ENCODE assay signal across 12 cellular contexts in the genomic region with DNA sequence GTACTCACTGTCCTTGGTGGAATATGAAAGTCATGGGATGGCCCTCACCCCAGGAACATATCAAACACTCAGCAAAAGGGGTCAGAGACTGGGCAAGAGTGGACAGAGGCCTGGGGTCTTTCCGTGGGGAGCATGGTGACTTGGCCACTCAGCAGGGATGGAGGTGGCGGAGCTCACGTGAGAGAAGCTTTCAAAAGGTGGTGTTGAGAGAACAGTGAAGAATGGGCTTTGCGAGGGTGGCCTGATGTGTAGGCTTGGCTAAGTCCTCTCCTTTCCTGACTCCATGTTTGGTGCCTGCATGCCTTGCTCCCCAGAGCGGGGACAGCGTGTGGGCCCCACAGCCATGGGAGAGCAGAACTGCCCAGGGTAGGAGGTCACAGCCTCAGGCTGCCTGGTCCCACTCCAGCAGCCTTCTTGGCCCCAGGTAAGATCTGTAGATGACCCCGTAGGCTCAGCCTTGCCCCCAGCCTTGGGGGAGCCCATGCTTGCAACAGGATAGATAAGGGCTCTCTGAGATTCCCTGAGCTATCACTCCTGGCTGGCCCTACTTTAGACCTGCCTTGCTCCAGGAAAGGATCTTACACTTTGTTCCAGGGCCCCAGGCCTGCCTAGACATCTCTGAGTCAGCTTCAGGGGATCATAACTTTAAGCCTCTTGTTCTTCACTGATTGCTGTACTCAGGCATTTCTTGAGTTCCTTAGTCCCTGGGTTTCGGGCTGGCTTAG. TPM values are rescaled to one million over a fixed set of nuclear protein-coding genes. Genes with fewer than 3 reads are reported as not detected.
DNase-seq lines count a peak whose midpoint lies in the region; ATAC-seq and TF ChIP-seq lines count a peak whose summit lies in the region.
"Had no signal": no experiment of that assay in that cellular context is flagged by ENCODE, and none has a peak within 500 bp of the region (broad histone marks: within the 10 kb centered on the region; RNA-seq: fewer than 3 reads in every experiment).

No MANE protein-coding gene starts in this region.

- POLR2A ChIA-PET in PC-3 (lab: Charles Lee; ENCODE audit: unreplicated experiment) (no interaction called here), GM10248 (lab: Yijun Ruan, JAX) (interaction anchor here (0.6 to 1.1 kb wide), 2 partner anchors 14 to 629 kb away, joined by 5 to 7 read pairs; no protein-coding TSS in a partner anchor)

- no peak overlapping the region for H3K9ac ChIP-seq in PC-3 (ENCODE audit: low read length)

- peak overlapping the region; percentile 90 for H3K27ac ChIP-seq in PC-3 (ENCODE audit: low read length)

- ATAC-seq in PC-3 (no peak), GM21423 (IDR thresholded peaks at IDR 0.05; ENCODE audit: unreplicated experiment) (no peak)
- no peak for ATAC-seq in effector memory CD8-positive, alpha-beta T cell (replicated peaks)

- TF ChIP-seq CTCF in PC-3 (conservative IDR thresholded peaks at IDR 0.05; ENCODE audit: low read depth, low read length), result no peak
- no peak for TF ChIP-seq CTCF in GM10248 (IDR thresholded peaks at IDR 0.05; ENCODE audit: control extremely low read depth, extremely low read depth, low read depth, missing control alignments)

- no peak overlapping the region for H3K4me3 ChIP-seq in PC-3 (ENCODE audit: low read length)

- no peaks in the 10 kb centered on the region for H3K9me2 ChIP-seq in PC-3 (replicated peaks; ENCODE audit: low read length)

- DNase-seq in T-helper 1 cell (no peak), PC-3 (no peak), renal cortical epithelial cell (ENCODE audit: low read depth) (peak; percentile 61), GM10248 (ENCODE audit: extremely low spot score) (no peak), NCI-H69 (lab: John Stamatoyannopoulos, UW) (no peak)
- DNase-seq in effector memory CD8-positive, alpha-beta T cell, result no peak
- DNase-seq: 8988T, midbrain, NCI-H1694, T1000 had no signal

- peaks cover 6% of the 10 kb centered on the region for H3F3A ChIP-seq in PC-3 (ENCODE audit: low read length, unreplicated experiment)

- H3K27me3 Mint-ChIP-seq in T-helper 1 cell treated with Interleukin-12 subunit alpha and Interleukin-12 subunit beta and Interleukin-4 antibody, amounts not matched to agents 30 μg/mL and 1 μg/mL, for 36 hours (ENCODE audit: low read depth), result peaks cover 42% of the 10 kb centered on the region
- H3K27me3 Mint-ChIP-seq in effector memory CD8-positive, alpha-beta T cell, result no peaks in the 10 kb centered on the region

- no peaks in the 10 kb centered on the region for H3K9me3 Mint-ChIP-seq in T-helper 1 cell treated with Interleukin-12 subunit alpha and Interleukin-12 subunit beta and Interleukin-4 antibody, amounts not matched to agents 30 μg/mL and 1 μg/mL, for 36 hours
- no peaks in the 10 kb centered on the region for H3K9me3 Mint-ChIP-seq in effector memory CD8-positive, alpha-beta T cell

- intact Hi-C loops in PC-3 (cut with micrococcal nuclease), result loop anchor here (5.0 kb wide), 1 partner anchor 628 kb away; the partner anchor contains the start of gene TLE3

- no peaks in the 10 kb centered on the region for H4K20me1 ChIP-seq in PC-3 (ENCODE audit: low read length)

- H3K36me3 ChIP-seq in PC-3 (ENCODE audit: low read depth, low read length), result no peaks in the 10 kb centered on the region

- H3K9me3 ChIP-seq in PC-3 (ENCODE audit: low read length), result no peaks in the 10 kb centered on the region

- H2AFZ ChIP-seq in PC-3 (ENCODE audit: low read length), result no peak overlapping the region

- no peak overlapping the region for H3K4me3 Mint-ChIP-seq in T-helper 1 cell treated with Interleukin-12 subunit alpha and Interleukin-12 subunit beta and Interleukin-4 antibody, amounts not matched to agents 30 μg/mL and 1 μg/mL, for 36 hours
- peak overlapping the region in 1 of 2 donors; percentile 79 for H3K4me3 Mint-ChIP-seq in effector memory CD8-positive, alpha-beta T cell

- no peaks in the 10 kb centered on the region for H3K36me3 Mint-ChIP-seq in T-helper 1 cell treated with Interleukin-12 subunit alpha and Interleukin-12 subunit beta and Interleukin-4 antibody, amounts not matched to agents 30 μg/mL and 1 μg/mL, for 36 hours (ENCODE audit: low read depth)
- H3K36me3 Mint-ChIP-seq in effector memory CD8-positive, alpha-beta T cell (ENCODE audit: insufficient read depth), result peaks cover 19% of the 10 kb centered on the region

- CTCF ChIA-PET in PC-3 (lab: Charles Lee), result no interaction called here
- CTCF ChIA-PET in GM10248 (lab: Yijun Ruan, JAX), result interaction anchor here (1.3 to 1.8 kb wide), 2 partner anchors 8 to 21 kb away, joined by 4 to 11 read pairs; no protein-coding TSS in a partner anchor

- peak overlapping the region; percentile 87 for H3K27ac Mint-ChIP-seq in T-helper 1 cell treated with Interleukin-12 subunit alpha and Interleukin-12 subunit beta and Interleukin-4 antibody, amounts not matched to agents 30 μg/mL and 1 μg/mL, for 36 hours
- H3K27ac Mint-ChIP-seq in effector memory CD8-positive, alpha-beta T cell, result peak overlapping the region; percentile 98

- H3K4me2 ChIP-seq in PC-3 (ENCODE audit: low read length), result peak overlapping the region; percentile 65

- no peaks in the 10 kb centered on the region for H3K27me3 ChIP-seq in PC-3 (ENCODE audit: low read length)

- peaks cover 22% of the 10 kb centered on the region for H3K4me1 Mint-ChIP-seq in T-helper 1 cell treated with Interleukin-12 subunit alpha and Interleukin-12 subunit beta and Interleukin-4 antibody, amounts not matched to agents 30 μg/mL and 1 μg/mL, for 36 hours (ENCODE audit: low read depth)
- H3K4me1 Mint-ChIP-seq in effector memory CD8-positive, alpha-beta T cell (ENCODE audit: low read depth in 2 of 2), result peaks cover 16 to 21% of the 10 kb centered on the region in 2 donors

- H3K79me2 ChIP-seq in PC-3 (ENCODE audit: low read length), result no peaks in the 10 kb centered on the region

- no TSS peak for BruUV-seq in PC-3 (replicated peaks; lab: Mats Ljungman, UMichigan)

- H3K4me1 ChIP-seq in PC-3 (ENCODE audit: insufficient read depth, low read length), result peaks cover 54% of the 10 kb centered on the region

RNA-seq across cellular contexts. Expression of gene RPLP1, which starts 17.0 kb away (rescaled TPM):
- total RNA-seq in PC-3 (2014; rRNA removed) (216 and 253 TPM in 2 replicates), renal cortical epithelial cell (25.3 and 46.9 TPM in 2 replicates)

RNA-seq across cellular contexts. Expression of gene KIF23, which starts 55.5 kb away (rescaled TPM):
- total RNA-seq in PC-3 (2014; rRNA removed), result 77.3 and 87.0 TPM in 2 replicates
- 5.8 and 30.4 TPM in 2 replicates for total RNA-seq in renal cortical epithelial cell
